Comparison of ENCODE assay signal across 16 cellular contexts in the genomic region with DNA sequence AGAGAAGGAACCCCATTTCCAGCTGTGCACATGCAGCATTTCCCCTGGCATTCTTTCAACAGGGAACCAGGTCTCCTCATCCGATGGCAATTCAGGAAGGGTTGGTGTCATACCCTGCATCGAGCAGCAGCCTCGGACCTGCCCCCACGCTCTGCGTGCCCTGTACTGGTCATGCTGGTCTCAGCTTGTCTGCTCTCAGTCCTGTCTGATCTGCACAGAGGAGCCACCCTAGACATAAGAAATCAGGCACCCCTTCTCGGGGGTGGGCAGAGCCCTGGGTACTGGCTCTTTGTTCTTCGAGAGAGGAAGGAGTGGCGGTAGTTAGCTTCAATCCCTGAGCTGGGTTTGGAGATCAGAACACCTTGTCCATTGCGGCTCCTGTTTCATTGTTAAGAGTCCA.
"Had no signal": no experiment of that assay in that cellular context is flagged by ENCODE, and none has a peak within 500 bp of the region (broad histone marks: within the 10 kb centered on the region; RNA-seq: fewer than 3 reads in every experiment).

No MANE protein-coding gene starts in this region.

- H3K4me1 ChIP-seq: neural progenitor cell had no signal

- H3K4me2 ChIP-seq: neural progenitor cell had no signal

- H3K36me3 ChIP-seq: breast epithelium, neural progenitor cell had no signal

- H3K4me3 ChIP-seq: breast epithelium, coronary artery, gastrocnemius medialis, heart right ventricle, neural progenitor cell, psoas muscle, thoracic aorta had no signal

- H2AFZ ChIP-seq: neural progenitor cell had no signal

- ATAC-seq: activated CD4-positive, CD25-positive, alpha-beta regulatory T cell treated with anti-CD3 and anti-CD28 coated beads, Interleukin-2, amount 50 U/mL, for 24 hours; psoas muscle; right cardiac atrium had no signal

- H3K27ac Mint-ChIP-seq: memory B cell; neural progenitor cell; T-helper 1 cell treated with Interleukin-12 subunit alpha and Interleukin-12 subunit beta and Interleukin-4 antibody, amounts not matched to agents 30 μg/mL and 1 μg/mL, for 36 hours had no signal

- H3K4me3 Mint-ChIP-seq: memory B cell; neural progenitor cell; T-helper 1 cell treated with Interleukin-12 subunit alpha and Interleukin-12 subunit beta and Interleukin-4 antibody, amounts not matched to agents 30 μg/mL and 1 μg/mL, for 36 hours had no signal

- H3K4me1 Mint-ChIP-seq: memory B cell had no signal

- H3K9me3 ChIP-seq: breast epithelium, gastrocnemius medialis, heart right ventricle, psoas muscle, thoracic aorta had no signal

- FAIRE-seq: astrocyte, endometrium had no signal

- H3K27me3 ChIP-seq: breast epithelium, gastrocnemius medialis, heart right ventricle, neural progenitor cell had no signal

- DNase-seq: activated naive CD4-positive, alpha-beta T cell; gastrocnemius medialis; heart right ventricle; psoas muscle; right cardiac atrium; stimulated activated CD4-positive, alpha-beta T cell treated with anti-CD3 and anti-CD28 coated beads, Interleukin-15, amount 100 ng/mL, for 24 hours; stimulated activated CD4-positive, alpha-beta T cell treated with anti-CD3 and anti-CD28 coated beads, Interleukin-2, amount 100 ng/mL, for 48 hours had no signal

- H3K9ac ChIP-seq: neural progenitor cell had no signal

- H3K27ac ChIP-seq: breast epithelium, coronary artery, gastrocnemius medialis, neural progenitor cell, psoas muscle, thoracic aorta had no signal
